Comparison of ENCODE assay signal across 8 cellular contexts in genomic region chr4:89299153-89299789, GRCh38. TPM values are rescaled to one million over a fixed set of nuclear protein-coding genes. Genes with fewer than 3 reads are reported as not detected.
DNase-seq lines count a peak whose midpoint lies in the region; ATAC-seq and FAIRE-seq lines count a peak whose summit lies in the region.

No MANE protein-coding gene starts in this region.

- peak; percentile 19 for DNase-seq in activated CD4-positive, alpha-beta T cell treated with anti-CD3 and anti-CD28 coated beads for 36 hours
- DNase-seq in activated CD4-positive, alpha-beta T cell treated with anti-CD3 and anti-CD28 coated beads for 1 hour, result no peak
- DNase-seq in RCC 7860 (ENCODE audit: low spot score) (peak; percentile 31), left ventricle myocardium superior (no peak), DMS153 (lab: John Stamatoyannopoulos, UW) (no peak), SKM-1 (lab: John Stamatoyannopoulos, UW; ENCODE audit: unreplicated experiment) (no peak)
- DNase-seq in stimulated activated naive CD8-positive, alpha-beta T cell treated with anti-CD3 and anti-CD28 coated beads, Interleukin-15, amount 100 ng/mL, for 72 hours, result no peak

- peak; percentile 20 for ATAC-seq in activated CD4-positive, alpha-beta T cell treated with anti-CD3 and anti-CD28 coated beads for 36 hours
- ATAC-seq in left ventricle myocardium superior, result peak; percentile 58
- peak; percentile 57 for ATAC-seq in stimulated activated naive CD8-positive, alpha-beta T cell treated with anti-CD3 and anti-CD28 coated beads, Interleukin-15, amount 100 ng/mL, for 72 hours
- ATAC-seq in GM21390 (IDR thresholded peaks at IDR 0.05; ENCODE audit: unreplicated experiment), result no peak

- POLR2A ChIA-PET in activated CD4-positive, alpha-beta T cell treated with anti-CD3 and anti-CD28 coated beads for 36 hours (lab: Charles Lee), result interaction anchor here (0.7 to 2.9 kb wide), 4 partner anchors 8 to 15 kb away, joined by 3 to 12 read pairs (median 4); partner anchors contain the start of gene GPRIN3

- CTCF ChIA-PET in activated CD4-positive, alpha-beta T cell treated with anti-CD3 and anti-CD28 coated beads for 36 hours (lab: Charles Lee), result interaction anchor here (1.0 to 2.9 kb wide), 13 partner anchors 9 to 211 kb away, joined by 3 to 17 read pairs (median 4); partner anchors contain the start of gene GPRIN3

- peaks cover 2% of the 10 kb centered on the region for H3K36me3 Mint-ChIP-seq in activated CD4-positive, alpha-beta T cell treated with anti-CD3 and anti-CD28 coated beads for 36 hours (ENCODE audit: low read depth)

- FAIRE-seq in RCC 7860 (lab: Jason Lieb, UNC), result peak; percentile 24

- H3K9me3 Mint-ChIP-seq in activated CD4-positive, alpha-beta T cell treated with anti-CD3 and anti-CD28 coated beads for 36 hours (ENCODE audit: low read depth), result no peaks in the 10 kb centered on the region
- H3K9me3 Mint-ChIP-seq in stimulated activated naive CD8-positive, alpha-beta T cell treated with anti-CD3 and anti-CD28 coated beads, Interleukin-15, amount 100 ng/mL, for 72 hours, result no peaks in the 10 kb centered on the region

- H3K27ac Mint-ChIP-seq in activated CD4-positive, alpha-beta T cell treated with anti-CD3 and anti-CD28 coated beads for 36 hours, result peak overlapping the region; percentile 96
- peak overlapping the region; percentile 98 for H3K27ac Mint-ChIP-seq in stimulated activated naive CD8-positive, alpha-beta T cell treated with anti-CD3 and anti-CD28 coated beads, Interleukin-15, amount 100 ng/mL, for 72 hours

- intact Hi-C loops in activated CD4-positive, alpha-beta T cell treated with anti-CD3 and anti-CD28 coated beads for 36 hours (cut with DNase I, micrococcal nuclease), result loop anchor here (2.0 to 10.0 kb wide), 6 partner anchors 72 to 1014 kb away; partner anchors contain the start of genes HERC6 (in 1 of the 2) and PPM1K (in 1 of the 2)
- intact Hi-C loops in left ventricle myocardium superior (cut with micrococcal nuclease), result no loop called here

- no peaks in the 10 kb centered on the region for H3K27me3 Mint-ChIP-seq in activated CD4-positive, alpha-beta T cell treated with anti-CD3 and anti-CD28 coated beads for 36 hours
- no peaks in the 10 kb centered on the region for H3K27me3 Mint-ChIP-seq in stimulated activated naive CD8-positive, alpha-beta T cell treated with anti-CD3 and anti-CD28 coated beads, Interleukin-15, amount 100 ng/mL, for 72 hours

- H3K4me1 Mint-ChIP-seq in activated CD4-positive, alpha-beta T cell treated with anti-CD3 and anti-CD28 coated beads for 36 hours, result peaks cover 79% of the 10 kb centered on the region
- peaks cover 80% of the 10 kb centered on the region for H3K4me1 Mint-ChIP-seq in stimulated activated naive CD8-positive, alpha-beta T cell treated with anti-CD3 and anti-CD28 coated beads, Interleukin-15, amount 100 ng/mL, for 72 hours

- H3K4me3 Mint-ChIP-seq in activated CD4-positive, alpha-beta T cell treated with anti-CD3 and anti-CD28 coated beads for 36 hours, result peak overlapping the region; percentile 70
- H3K4me3 Mint-ChIP-seq in stimulated activated naive CD8-positive, alpha-beta T cell treated with anti-CD3 and anti-CD28 coated beads, Interleukin-15, amount 100 ng/mL, for 72 hours, result peak overlapping the region; percentile 88 to 89

RNA-seq across cellular contexts. Expression of gene GPRIN3, which starts 8.3 kb away (rescaled TPM):
- total RNA-seq in activated CD4-positive, alpha-beta T cell treated with anti-CD3 and anti-CD28 coated beads for 36 hours, result 10 to 100 TPM; 10.5 to 12.2 TPM
- 7.4 TPM for total RNA-seq in left ventricle myocardium superior

Comparison
In these comparisons a context has a peak if more than half of its experiments do, and no peak if none do; other contexts are left out.
1. DNase-seq: peak in activated CD4-positive, alpha-beta T cell treated with anti-CD3 and anti-CD28 coated beads for 36 hours (single experiment) and RCC 7860 (single experiment); none in activated CD4-positive, alpha-beta T cell treated with anti-CD3 and anti-CD28 coated beads for 1 hour (single experiment), left ventricle myocardium superior (single experiment), stimulated activated naive CD8-positive, alpha-beta T cell treated with anti-CD3 and anti-CD28 coated beads, Interleukin-15, amount 100 ng/mL, for 72 hours (0 of 2), DMS153 (single experiment) and SKM-1 (single experiment).